Comparison of ENCODE assay signal across 19 cellular contexts in the genomic region with DNA sequence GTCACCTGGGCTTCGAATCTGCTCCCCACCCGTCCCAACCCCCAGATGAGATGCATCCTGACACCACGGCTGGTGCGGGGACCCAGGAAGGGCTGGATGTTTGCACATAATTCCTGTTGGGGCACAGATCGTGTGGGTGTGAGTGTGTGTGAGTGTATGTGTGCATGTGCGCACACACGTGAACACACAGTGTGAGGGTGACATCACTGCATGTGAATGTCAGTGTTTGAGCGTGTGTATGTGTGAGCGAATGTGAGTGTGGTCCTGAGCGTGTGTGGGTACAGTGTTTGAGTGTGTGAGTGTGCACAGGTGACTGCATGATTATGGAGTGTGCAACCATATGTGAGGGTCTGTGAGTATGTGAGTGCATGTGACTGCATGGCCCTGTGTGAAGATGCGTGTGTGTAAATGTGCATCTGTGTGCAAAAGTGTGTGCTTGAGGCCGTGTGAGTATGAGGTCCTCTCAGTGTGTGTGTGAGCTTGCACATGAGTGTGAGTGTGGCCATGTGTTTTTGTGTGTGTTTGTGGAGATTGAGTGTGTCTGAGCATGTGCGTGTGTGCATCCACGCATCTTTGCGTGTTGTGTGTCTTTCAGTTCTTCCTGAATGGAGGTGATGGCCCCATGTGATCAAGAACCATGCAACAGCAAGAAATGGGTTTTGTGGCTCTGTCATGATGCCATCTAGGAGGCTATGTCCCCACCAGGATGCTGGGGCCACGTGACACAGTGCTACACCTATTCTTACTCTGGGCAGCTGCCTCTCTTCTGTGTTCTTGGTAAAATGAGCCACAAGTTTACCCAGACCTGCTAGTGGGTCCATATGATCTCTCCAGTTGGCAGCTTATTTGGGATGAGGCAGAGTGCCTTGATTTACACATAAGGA.
"Had no signal": no experiment of that assay in that cellular context is flagged by ENCODE, and none has a peak within 500 bp of the region (broad histone marks: within the 10 kb centered on the region; RNA-seq: fewer than 3 reads in every experiment).

No MANE protein-coding gene starts in this region.

- DNase-seq: dorsolateral prefrontal cortex; effector CD8-positive, alpha-beta T cell; foreskin melanocyte; heart left ventricle; hippocampal formation; left colon; left ventricle myocardium superior; mucosa of descending colon; natural killer cell; occipital lobe; pancreas; right cardiac atrium; stimulated activated CD4-positive, alpha-beta T cell treated with anti-CD3 and anti-CD28 coated beads, Interleukin-2, amount 100 ng/mL, for 48 hours; stimulated activated naive CD4-positive, alpha-beta T cell treated with Interleukin-2 at 50 U/mL for 16 hours; upper lobe of left lung had no signal

- H3K27me3 ChIP-seq: dorsolateral prefrontal cortex, heart left ventricle, pancreas, upper lobe of left lung had no signal

- H3K4me3 ChIP-seq: coronary artery, dorsolateral prefrontal cortex, heart left ventricle, mucosa of descending colon, pancreas, smooth muscle cell, upper lobe of left lung had no signal

- H3K36me3 ChIP-seq: pancreas, upper lobe of left lung had no signal

- H3K36me3 Mint-ChIP-seq: natural killer cell had no signal

- FAIRE-seq: pancreas had no signal

- H3K27ac Mint-ChIP-seq: natural killer cell, progenitor cell of endocrine pancreas had no signal

- H3K4me3 Mint-ChIP-seq: natural killer cell, neural crest cell had no signal

- H3K4me1 ChIP-seq: heart left ventricle, pancreas, upper lobe of left lung had no signal

- H3K27ac ChIP-seq: dorsolateral prefrontal cortex, pancreas, upper lobe of left lung had no signal

- H3K4me2 ChIP-seq: smooth muscle cell had no signal

- H3K9me3 ChIP-seq: heart left ventricle, mucosa of descending colon, pancreas, upper lobe of left lung had no signal

- H3K4me1 Mint-ChIP-seq: natural killer cell, neural crest cell had no signal

- ATAC-seq: heart left ventricle, left colon, mucosa of descending colon, pancreas, right cardiac atrium had no signal

- H3K9me3 Mint-ChIP-seq: natural killer cell, neural crest cell had no signal
